Comparison of ENCODE assay signal across 15 cellular contexts in the genomic region with DNA sequence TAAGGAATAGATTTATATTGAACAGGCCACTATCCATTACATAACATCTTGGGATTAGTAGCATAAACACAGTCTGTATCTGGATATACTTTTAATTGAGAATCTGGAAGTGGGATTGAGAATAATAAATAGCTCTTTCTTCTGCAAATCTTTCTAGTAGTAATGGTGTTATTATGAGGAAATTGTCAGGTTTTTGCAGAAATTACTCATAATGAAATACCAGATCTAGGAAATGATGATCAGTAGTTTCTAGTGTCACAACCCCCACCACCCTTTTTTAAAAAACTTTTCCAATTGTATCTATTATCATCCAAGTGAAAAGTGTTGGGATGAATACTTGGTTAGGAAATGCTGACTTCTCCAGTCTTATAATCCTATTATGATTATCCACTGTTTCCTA.
"Had no signal": no experiment of that assay in that cellular context is flagged by ENCODE, and none has a peak within 500 bp of the region (broad histone marks: within the 10 kb centered on the region; RNA-seq: fewer than 3 reads in every experiment).

No MANE protein-coding gene starts in this region.

- H3K4me1 ChIP-seq: neural progenitor cell, prostate gland, right atrium auricular region had no signal

- H3K27me3 ChIP-seq: neural progenitor cell, right atrium auricular region, transverse colon, upper lobe of right lung, uterus had no signal

- H3K4me1 Mint-ChIP-seq: neural progenitor cell had no signal

- H3K4me3 Mint-ChIP-seq: nephron; neural progenitor cell; stimulated activated effector memory CD8-positive, alpha-beta T cell treated with anti-CD3 and anti-CD28 coated beads, Interleukin-12 subunit alpha, Interleukin-12 subunit beta, amount 100 ng/mL, for 72 hours had no signal

- ATAC-seq: left ventricle myocardium superior; lower lobe of right lung; sciatic nerve; stimulated activated effector memory CD8-positive, alpha-beta T cell treated with anti-CD3 and anti-CD28 coated beads, Interleukin-12 subunit alpha, Interleukin-12 subunit beta, amount 100 ng/mL, for 72 hours; upper lobe of right lung had no signal

- H3K4me3 ChIP-seq: lower lobe of right lung, neural progenitor cell, prostate gland, right atrium auricular region, transverse colon, upper lobe of right lung, uterus had no signal

- H3K36me3 ChIP-seq: lower lobe of right lung, neural progenitor cell, prostate gland, right atrium auricular region, transverse colon, upper lobe of right lung, uterus had no signal

- H3K9me3 Mint-ChIP-seq: nephron; stimulated activated effector memory CD8-positive, alpha-beta T cell treated with anti-CD3 and anti-CD28 coated beads, Interleukin-12 subunit alpha, Interleukin-12 subunit beta, amount 100 ng/mL, for 72 hours had no signal

- H3K27ac Mint-ChIP-seq: neural progenitor cell; stimulated activated effector memory CD8-positive, alpha-beta T cell treated with anti-CD3 and anti-CD28 coated beads, Interleukin-12 subunit alpha, Interleukin-12 subunit beta, amount 100 ng/mL, for 72 hours had no signal

- H3K36me3 Mint-ChIP-seq: stimulated activated effector memory CD8-positive, alpha-beta T cell treated with anti-CD3 and anti-CD28 coated beads, Interleukin-12 subunit alpha, Interleukin-12 subunit beta, amount 100 ng/mL, for 72 hours had no signal

- H3K27ac ChIP-seq: lower lobe of right lung, neural progenitor cell, prostate gland, right atrium auricular region, transverse colon, upper lobe of right lung, uterus had no signal

- H3K9me3 ChIP-seq: lower lobe of right lung, prostate gland, right atrium auricular region, transverse colon, upper lobe of right lung, uterus had no signal

- DNase-seq: cortex of kidney; left ventricle myocardium superior; lower lobe of right lung; stimulated activated CD4-positive, alpha-beta T cell treated with anti-CD3 and anti-CD28 coated beads, Interleukin-2, amount 100 ng/mL, for 24 hours; stimulated activated CD4-positive, alpha-beta T cell treated with anti-CD3 and anti-CD28 coated beads, Interleukin-4, amount 100 ng/mL, for 24 hours; stimulated activated naive CD4-positive, alpha-beta T cell treated with Interleukin-2 at 50 U/mL for 16 hours; transverse colon; upper lobe of right lung; uterus had no signal
